10 cellular contexts compared by ENCODE assay signal in genomic region chr1:8412183-8412831, GRCh38.
DNase-seq lines count a peak whose midpoint lies in the region; ATAC-seq and TF ChIP-seq lines count a peak whose summit lies in the region.
"Had no signal": no experiment of that assay in that cellular context is flagged by ENCODE, and none has a peak within 500 bp of the region (broad histone marks: within the 10 kb centered on the region; RNA-seq: fewer than 3 reads in every experiment).

No MANE protein-coding gene starts in this region.

- peaks cover 12 to 20% of the 10 kb centered on the region in 2 donors for H3K36me3 Mint-ChIP-seq in naive B cell

- H3K4me1 ChIP-seq in Peyer's patch: peaks cover 0 to 84% (median 20%) of the 10 kb centered on the region in 4 donors

- no peak overlapping the region for H3K4me3 ChIP-seq in Peyer's patch
- H3K4me3 ChIP-seq: SJCRH30 had no signal

- in situ Hi-C loops in ACHN (cut with HindIII; ENCODE audit: low pct_ligation_motif_present, low pct_unique_long_range_greater_than_20kb, low sequenced_read_pairs): no loop called here

- peak overlapping the region in 5 of 6 donors; percentile 12 to 50 (median 40) for H3K27ac Mint-ChIP-seq in naive B cell
- H3K27ac Mint-ChIP-seq: stimulated activated naive CD8-positive, alpha-beta T cell treated with anti-CD3 and anti-CD28 coated beads, Interleukin-15, Interleukin-2, amounts not matched to agents 100 ng/mL and 50 ng/mL, for 24 hours had no signal

- TF ChIP-seq CTCF in Peyer's patch (IDR thresholded peaks at IDR 0.05): no peak

- no peaks in the 10 kb centered on the region for H3K9me3 ChIP-seq in Peyer's patch
- H3K9me3 ChIP-seq: SJCRH30 had no signal

- peak; percentile 42 for DNase-seq in ACHN
- DNase-seq in Peyer's patch: no peak
- peak; percentile 82 for DNase-seq in epithelial cell of prostate (ENCODE audit: low read depth, low spot score)
- DNase-seq in naive B cell: no peak
- no peak for DNase-seq in stimulated activated CD4-positive, alpha-beta T cell treated with anti-CD3 and anti-CD28 coated beads, Interleukin-15, amount 100 ng/mL, for 24 hours
- no peak for DNase-seq in SHP77 (lab: John Stamatoyannopoulos, UW)
- no peak for DNase-seq in NCI-H345 (lab: John Stamatoyannopoulos, UW)
- DNase-seq in activated naive CD4-positive, alpha-beta T cell (lab: John Stamatoyannopoulos, UW): no peak

- no peaks in the 10 kb centered on the region for H3K27me3 ChIP-seq in Peyer's patch
- H3K27me3 ChIP-seq: SJCRH30 had no signal

- H3K4me1 Mint-ChIP-seq in naive B cell: peaks cover 50 to 72% (median 58%) of the 10 kb centered on the region in 3 donors

- H3K27ac ChIP-seq in Peyer's patch: peak overlapping the region; percentile 1 to 82 (median 48)
- peak overlapping the region; percentile 45 for H3K27ac ChIP-seq in epithelial cell of prostate
- H3K27ac ChIP-seq: SJCRH30 had no signal

- H3K36me3 ChIP-seq in Peyer's patch: peaks cover 0 to 13% (median 0%) of the 10 kb centered on the region in 3 donors

- no peaks in the 10 kb centered on the region for H3K9me3 Mint-ChIP-seq in naive B cell
- H3K9me3 Mint-ChIP-seq: stimulated activated naive CD8-positive, alpha-beta T cell treated with anti-CD3 and anti-CD28 coated beads, Interleukin-15, Interleukin-2, amounts not matched to agents 100 ng/mL and 50 ng/mL, for 24 hours had no signal

- no peak for ATAC-seq in naive B cell (ENCODE audit: low read depth in 2 of 2)

- TF ChIP-seq POLR2A in Peyer's patch (IDR thresholded peaks at IDR 0.05): no peak

- H3K4me3 Mint-ChIP-seq in naive B cell: no peak overlapping the region
- H3K4me3 Mint-ChIP-seq: stimulated activated naive CD8-positive, alpha-beta T cell treated with anti-CD3 and anti-CD28 coated beads, Interleukin-15, Interleukin-2, amounts not matched to agents 100 ng/mL and 50 ng/mL, for 24 hours had no signal

- no peaks in the 10 kb centered on the region for H3K27me3 Mint-ChIP-seq in naive B cell
- H3K27me3 Mint-ChIP-seq: stimulated activated naive CD8-positive, alpha-beta T cell treated with anti-CD3 and anti-CD28 coated beads, Interleukin-15, Interleukin-2, amounts not matched to agents 100 ng/mL and 50 ng/mL, for 24 hours had no signal

Comparison
In these comparisons a context has a peak if more than half of its experiments do, and no peak if none do; other contexts are left out.
1. DNase-seq: peak in ACHN (single experiment) and epithelial cell of prostate (single experiment); none in Peyer's patch (0 of 3), naive B cell (single experiment), stimulated activated CD4-positive, alpha-beta T cell treated with anti-CD3 and anti-CD28 coated beads, Interleukin-15, amount 100 ng/mL, for 24 hours (single experiment), SHP77 (0 of 2), NCI-H345 (single experiment) and activated naive CD4-positive, alpha-beta T cell (0 of 4).